In the genomic region with DNA sequence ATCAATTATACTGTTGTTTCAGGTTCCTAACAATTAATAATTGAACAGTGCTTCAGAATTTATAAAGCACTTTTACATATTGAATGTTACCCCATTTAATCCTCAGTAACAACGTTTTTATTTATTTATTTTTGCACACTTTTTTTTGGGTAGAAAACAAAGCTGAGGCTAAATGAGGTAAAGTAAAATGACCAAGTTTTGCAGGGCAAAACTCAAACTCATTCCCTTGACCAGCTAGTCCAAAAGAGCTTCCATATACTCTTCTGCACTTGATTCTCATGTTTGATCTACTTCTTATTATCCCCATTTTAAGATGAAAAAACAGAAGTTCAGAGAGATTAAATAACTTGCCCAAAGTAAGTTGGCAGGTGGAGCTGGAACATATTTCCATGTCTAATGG, we compare ENCODE assay signal across 28 cellular contexts.
"Had no signal": no experiment of that assay in that cellular context is flagged by ENCODE, and none has a peak within 500 bp of the region (broad histone marks: within the 10 kb centered on the region; RNA-seq: fewer than 3 reads in every experiment).

No MANE protein-coding gene starts in this region.

- H3K4me3 ChIP-seq: colonic mucosa, coronary artery, dorsolateral prefrontal cortex, esophagus muscularis mucosa, esophagus squamous epithelium, gastrocnemius medialis, gastroesophageal sphincter, heart left ventricle, heart right ventricle had no signal

- DNase-seq: colonic mucosa; cortex of kidney; dermis blood vessel endothelial cell; dorsolateral prefrontal cortex; effector CD4-positive, alpha-beta T cell; effector CD8-positive, alpha-beta T cell; effector memory CD4-positive, alpha-beta T cell; effector memory CD8-positive, alpha-beta T cell; endodermal cell; erythroblast; esophagus squamous epithelium; foreskin fibroblast; foreskin keratinocyte; foreskin melanocyte; gastrocnemius medialis; glutamatergic neuron; head of caudate nucleus; heart left ventricle; heart right ventricle had no signal

- ATAC-seq: effector memory CD8-positive, alpha-beta T cell; esophagus mucosa; foreskin keratinocyte; gastrocnemius medialis; gastroesophageal sphincter; heart left ventricle; heart right ventricle had no signal

- H3K27ac ChIP-seq: colonic mucosa, coronary artery, dorsolateral prefrontal cortex, epithelial cell of prostate, esophagus muscularis mucosa, foreskin keratinocyte, gastrocnemius medialis, gastroesophageal sphincter, heart left ventricle, heart right ventricle had no signal

- H3K9me3 ChIP-seq: colonic mucosa, esophagus muscularis mucosa, esophagus squamous epithelium, gastrocnemius medialis, gastroesophageal sphincter, heart left ventricle, heart right ventricle had no signal

- H3K27me3 ChIP-seq: colonic mucosa, esophagus muscularis mucosa, esophagus squamous epithelium, foreskin keratinocyte, gastrocnemius medialis, gastroesophageal sphincter, heart left ventricle had no signal

- H3K4me1 ChIP-seq: colonic mucosa, esophagus muscularis mucosa, foreskin keratinocyte, gastrocnemius medialis, gastroesophageal sphincter, heart left ventricle, heart right ventricle had no signal

- FAIRE-seq: colon, endometrium, endothelial cell of umbilical vein, frontal cortex had no signal

- H3K36me3 ChIP-seq: colonic mucosa, esophagus muscularis mucosa, esophagus squamous epithelium, gastrocnemius medialis, gastroesophageal sphincter, heart left ventricle, heart right ventricle had no signal
